Comparison of ENCODE assay signal across 1 cellular context in genomic region chr15:41230650-41231533, GRCh38.
A peak's percentile ranks its signal among the peaks of the same experiment; 100 is the strongest.
TF ChIP-seq lines count a peak whose summit lies in the region.

TSS of gene CHP1 (plus strand) at chr15:41231268. CDS start at chr15:41231383, 115 bp downstream.
TSS of gene EXD1 (minus strand) at chr15:41230757. CDS start at chr15:41226575, 4,182 bp downstream.

TF ChIP-seq in HepG2, 621 proteins besides CTCF, POLR2A, EP300 and RAD21 (continued from another document and continues in another):
- TF ChIP-seq ZBTB40 (IDR thresholded peaks at IDR 0.05), result no peak
- peak; percentile 70 for TF ChIP-seq ZBTB40 (CRISPR knock-in tag; IDR thresholded peaks at IDR 0.05)
- TF ChIP-seq ZNF180 (CRISPR knock-in tag; IDR thresholded peaks at IDR 0.05; ENCODE audit: borderline replicate concordance, low read depth), result no peak
- TF ChIP-seq HNF1A (IDR thresholded peaks at IDR 0.05; ENCODE audit: low read depth), result 0 out of 2 replicates have a peak, but pooled peaks have one; percentile 33
- TF ChIP-seq HNF1A (CRISPR knock-in tag; IDR thresholded peaks at IDR 0.05; ENCODE audit: borderline replicate concordance), result peak; percentile 71; the same call in 1 of the 2 replicates
- peak; percentile 74; the same call in 1 of the 2 replicates for TF ChIP-seq CREB1 (IDR thresholded peaks at IDR 0.05)
- TF ChIP-seq CREB1 (CRISPR knock-in tag; IDR thresholded peaks at IDR 0.05), result peak; percentile 82
- peak; percentile 84 for TF ChIP-seq NFAT5 (CRISPR knock-in tag; IDR thresholded peaks at IDR 0.05)
- TF ChIP-seq ZNF639 (CRISPR knock-in tag; conservative IDR thresholded peaks at IDR 0.05), result no peak; the same call in 1 of the 2 replicates
- TF ChIP-seq NPAS2 (CRISPR knock-in tag; IDR thresholded peaks at IDR 0.05; ENCODE audit: borderline replicate concordance), result no peak
- TF ChIP-seq PAXIP1 (CRISPR knock-in tag; conservative IDR thresholded peaks at IDR 0.05), result peak; percentile 52; the same call in 1 of the 2 replicates
- TF ChIP-seq E2F1 (CRISPR knock-in tag; IDR thresholded peaks at IDR 0.05), result peak; percentile 56; the same call in 1 of the 2 replicates
- TF ChIP-seq MED8 (CRISPR knock-in tag; IDR thresholded peaks at IDR 0.05; ENCODE audit: insufficient replicate concordance), result peak; percentile 9
- peak; percentile 60 for TF ChIP-seq DRAP1 (CRISPR knock-in tag; IDR thresholded peaks at IDR 0.05)
- peak; percentile 67 for TF ChIP-seq SP2 (CRISPR knock-in tag; IDR thresholded peaks at IDR 0.05)
- no peak; the same call in 1 of the 2 replicates for TF ChIP-seq ZBTB42 (CRISPR knock-in tag; IDR thresholded peaks at IDR 0.05)
- peak; percentile 55; the same call in 1 of the 2 replicates for TF ChIP-seq ZNF136 (CRISPR knock-in tag; IDR thresholded peaks at IDR 0.05; ENCODE audit: low read depth)
- TF ChIP-seq E2F2 (CRISPR knock-in tag; IDR thresholded peaks at IDR 0.05; ENCODE audit: borderline replicate concordance), result peak; percentile 55; the same call in 1 of the 2 replicates
